In the genomic region with DNA sequence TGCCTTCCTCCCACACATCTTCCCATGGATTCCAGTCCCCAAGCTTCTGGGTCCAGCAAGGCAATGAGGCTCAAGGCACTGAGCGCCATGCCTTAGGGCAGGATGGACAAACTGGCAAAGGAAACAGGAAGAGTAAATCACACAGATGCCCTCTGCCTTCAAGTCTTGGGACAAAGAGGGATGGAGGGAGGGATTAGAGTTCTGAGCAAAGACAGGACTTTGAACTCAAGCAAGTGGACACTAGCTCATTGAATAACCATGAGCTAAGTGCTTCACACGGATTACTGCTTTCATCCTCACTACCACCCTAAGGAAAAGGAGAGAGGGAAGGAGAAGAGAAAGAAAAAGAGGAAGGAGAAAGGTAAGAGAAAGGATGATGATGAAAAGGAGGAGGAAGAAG, we compare ENCODE assay signal across 17 cellular contexts.
"Had no signal": no experiment of that assay in that cellular context is flagged by ENCODE, and none has a peak within 500 bp of the region (broad histone marks: within the 10 kb centered on the region; RNA-seq: fewer than 3 reads in every experiment).

No MANE protein-coding gene starts in this region.

- DNase-seq: activated CD4-positive, alpha-beta T cell treated with anti-CD3 and anti-CD28 coated beads, Interleukin-2, amount 50 U/mL, for 4 hours; activated CD4-positive, CD25-positive, alpha-beta regulatory T cell treated with anti-CD3 and anti-CD28 coated beads, Interleukin-2, amount 50 U/mL, for 72 hours; activated naive CD4-positive, alpha-beta T cell treated with Interleukin-2 at 50 U/mL for 16 hours; activated T-cell treated with anti-CD3 and anti-CD28 coated beads for 4 hours; hippocampal formation; left ventricle myocardium inferior; nephron progenitor cell; occipital lobe; spleen; T-helper 1 cell; T1000; upper lobe of left lung had no signal

- H3K4me1 Mint-ChIP-seq: activated T-helper 17 cell treated with anti-CD3 and anti-CD28 coated beads, Interleukin-2, amount 50 U/mL, for 72 hours; memory B cell had no signal

- H3K36me3 ChIP-seq: left ventricle myocardium inferior, spleen, upper lobe of left lung had no signal

- H3K9me3 ChIP-seq: left ventricle myocardium inferior, spleen, upper lobe of left lung had no signal

- H3K4me1 ChIP-seq: left ventricle myocardium inferior had no signal

- H3K36me3 Mint-ChIP-seq: memory B cell had no signal

- H3K4me3 Mint-ChIP-seq: activated T-helper 17 cell treated with anti-CD3 and anti-CD28 coated beads, Interleukin-2, amount 50 U/mL, for 72 hours; memory B cell; nephron progenitor cell; stimulated activated naive CD8-positive, alpha-beta T cell treated with anti-CD3 and anti-CD28 coated beads, Interleukin-15, Interleukin-2, amounts not matched to agents 100 ng/mL and 50 ng/mL, for 24 hours had no signal

- H3K27me3 ChIP-seq: upper lobe of left lung had no signal

- H3K4me3 ChIP-seq: left ventricle myocardium inferior, spleen, upper lobe of left lung had no signal

- H3K27ac Mint-ChIP-seq: activated T-helper 17 cell treated with anti-CD3 and anti-CD28 coated beads, Interleukin-2, amount 50 U/mL, for 72 hours; memory B cell; nephron progenitor cell; progenitor cell of endocrine pancreas; stimulated activated naive CD8-positive, alpha-beta T cell treated with anti-CD3 and anti-CD28 coated beads, Interleukin-15, Interleukin-2, amounts not matched to agents 100 ng/mL and 50 ng/mL, for 24 hours had no signal

- H3K27ac ChIP-seq: left ventricle myocardium inferior, spleen, upper lobe of left lung had no signal

- ATAC-seq: activated T-helper 17 cell treated with anti-CD3 and anti-CD28 coated beads, Interleukin-2, amount 50 U/mL, for 72 hours; sciatic nerve had no signal

- H3K9me3 Mint-ChIP-seq: activated T-helper 17 cell treated with anti-CD3 and anti-CD28 coated beads, Interleukin-2, amount 50 U/mL, for 72 hours; memory B cell; stimulated activated naive CD8-positive, alpha-beta T cell treated with anti-CD3 and anti-CD28 coated beads, Interleukin-15, Interleukin-2, amounts not matched to agents 100 ng/mL and 50 ng/mL, for 24 hours had no signal
